In the genomic region with DNA sequence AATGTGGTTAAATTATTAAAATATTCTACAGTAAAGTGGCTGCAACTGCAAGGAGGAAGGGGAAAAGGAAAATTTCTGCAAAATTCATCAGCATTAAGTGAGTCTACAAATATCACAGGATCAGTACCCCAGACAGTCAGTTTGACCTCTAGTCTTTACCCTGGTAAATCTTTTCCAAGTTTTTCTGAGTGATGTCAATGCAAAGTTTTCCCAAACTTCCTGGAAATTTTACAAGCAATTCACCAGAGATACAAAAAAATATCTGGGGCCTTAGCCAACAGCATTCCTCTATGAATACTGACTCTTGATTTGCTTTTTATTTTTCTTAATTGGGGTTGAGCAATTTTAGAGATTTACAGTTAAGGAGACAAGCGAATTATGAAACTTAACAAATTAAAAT, we compare ENCODE assay signal across 25 cellular contexts.
DNase-seq lines count a peak whose midpoint lies in the region; ATAC-seq, FAIRE-seq and TF ChIP-seq lines count a peak whose summit lies in the region.
"Had no signal": no experiment of that assay in that cellular context is flagged by ENCODE, and none has a peak within 500 bp of the region (broad histone marks: within the 10 kb centered on the region; RNA-seq: fewer than 3 reads in every experiment).

No MANE protein-coding gene starts in this region.

- WGBS in A549 (ENCODE audit: missing lambda C conversion rate) = 20% methylated on average over 1 of the region's 1 CpG
- 4 to 12% methylated on average over 1 of the region's 1 CpG for WGBS in GM23248 (ENCODE audit: low coverage in 1 of 2, low lambda C conversion rate in 2 of 2, missing lambda C conversion rate in 2 of 2), 2 experiments
- no CpG with 5 or more reads among the region's 1 CpG for WGBS in mesenchymal stem cell
- WGBS in esophagus squamous epithelium, 2 donors = 38 to 52% methylated on average over 1 of the region's 1 CpG

- no peaks in the 10 kb centered on the region for H3K79me2 ChIP-seq in GM23248 (ENCODE audit: insufficient read depth)
- H3K79me2 ChIP-seq in fibroblast of lung (ENCODE audit: control insufficient read depth, insufficient read depth, low read length) = no peaks in the 10 kb centered on the region

- intact Hi-C loops in esophagus squamous epithelium (cut with DNase I) = no loop called here

- no peak overlapping the region for H3K23ac ChIP-seq in mesenchymal stem cell (ENCODE audit: low read length in 2 of 2)

- no peaks in the 10 kb centered on the region for H3K9me2 ChIP-seq in GM23248 (ENCODE audit: insufficient read depth)

- H3K27ac ChIP-seq in A549 (peak overlapping the region; percentile 13 to 79; a peak in 4 of 6 replicates), GM23248 (no peak overlapping the region), fibroblast of lung (ENCODE audit: insufficient read depth, low read length) (no peak overlapping the region), mesenchymal stem cell (ENCODE audit: low read length, poor library complexity, severe bottlenecking) (peak overlapping the region; percentile 88), esophagus squamous epithelium (no peak overlapping the region)
- H3K27ac ChIP-seq: colonic mucosa had no signal

- no peak overlapping the region for H4K91ac ChIP-seq in mesenchymal stem cell (ENCODE audit: low read length)

- no peak overlapping the region for H3K14ac ChIP-seq in mesenchymal stem cell (ENCODE audit: low read length in 2 of 2)

- no peak for TF ChIP-seq CTCF in A549 (IDR thresholded peaks at IDR 0.05)
- TF ChIP-seq CTCF in fibroblast of lung (conservative IDR thresholded peaks at IDR 0.05 in 1 of 2, IDR thresholded peaks at IDR 0.05 in 1 of 2; ENCODE audit: low read depth in 1 of 2, low read length in 2 of 2) = no peak
- TF ChIP-seq CTCF in esophagus squamous epithelium (IDR thresholded peaks at IDR 0.05) = no peak

- peak; percentile 50 to 68; a peak in 2 of 5 replicates for TF ChIP-seq EP300 in A549 (IDR thresholded peaks at IDR 0.05)

- no peak overlapping the region for H2BK12ac ChIP-seq in mesenchymal stem cell (ENCODE audit: low read length in 2 of 2)

- H4K20me1 ChIP-seq in GM23248 (ENCODE audit: insufficient read depth) = no peaks in the 10 kb centered on the region
- H4K20me1 ChIP-seq in fibroblast of lung (ENCODE audit: control insufficient read depth, extremely low read depth, insufficient read depth, low read length) = no peaks in the 10 kb centered on the region

- H2BK5ac ChIP-seq in mesenchymal stem cell (ENCODE audit: low read depth, low read length, poor library complexity, severe bottlenecking) = no peak overlapping the region

- H3K4me2 ChIP-seq in A549 = peak overlapping the region; percentile 58
- peak overlapping the region; percentile 48 for H3K4me2 ChIP-seq in GM23248 (ENCODE audit: unreplicated experiment)
- H3K4me2 ChIP-seq in fibroblast of lung (ENCODE audit: extremely low read depth, insufficient read depth, low read length) = no peak overlapping the region
- H3K4me2 ChIP-seq in mesenchymal stem cell (ENCODE audit: low read length, poor library complexity, severe bottlenecking) = no peak overlapping the region

- no peak overlapping the region for H3K4ac ChIP-seq in mesenchymal stem cell (ENCODE audit: low read depth in 1 of 2, low read length in 2 of 2)

- no peak overlapping the region for H3K4me3 ChIP-seq in A549
- no peak overlapping the region for H3K4me3 ChIP-seq in GM23248
- H3K4me3 ChIP-seq in fibroblast of lung (replicated peaks in 1 of 4; ENCODE audit: control extremely low read depth in 1 of 4, insufficient read depth in 1 of 4, low read depth in 3 of 4, low read length in 4 of 4) = no peak overlapping the region
- no peak overlapping the region for H3K4me3 ChIP-seq in mesenchymal stem cell (ENCODE audit: insufficient read depth in 1 of 2, low read depth in 1 of 2, low read length in 2 of 2)
- no peak overlapping the region for H3K4me3 ChIP-seq in esophagus squamous epithelium
- H3K4me3 ChIP-seq: colonic mucosa had no signal

- H3K4me1 Mint-ChIP-seq in activated naive CD8-positive, alpha-beta T cell treated with anti-CD3 and anti-CD28 coated beads for 36 hours = no peaks in the 10 kb centered on the region
- H3K4me1 Mint-ChIP-seq: IgD-negative memory B cell; memory B cell; natural killer cell; stimulated activated memory B cell treated with anti-CD40 and anti-IgM and Interleukin-4, amounts not matched to agents 10 μg/mL and 1 μg/mL and 100 μg/mL, for 72 hours had no signal

- 0 out of 2 replicates have a peak, but pooled peaks cover 8% of the 10 kb centered on the region for H3F3A ChIP-seq in GM23248 (ENCODE audit: insufficient read depth)

- no peak overlapping the region for H2BK120ac ChIP-seq in mesenchymal stem cell (ENCODE audit: low read depth, low read length)

- in situ Hi-C loops in GM23248 (cut with MboI) = no loop called here

- no peak overlapping the region for H4K8ac ChIP-seq in mesenchymal stem cell (ENCODE audit: low read length)

- POLR2A ChIA-PET in A549 (lab: Yijun Ruan, JAX) = no interaction called here

- peak in 1 of 2 experiments; percentile 51; a peak in 1 of 6 replicates for ATAC-seq in A549
- ATAC-seq in esophagus mucosa = no peak
- ATAC-seq: natural killer cell; stimulated activated memory B cell treated with anti-CD40 and anti-IgM and Interleukin-4, amounts not matched to agents 10 μg/mL and 1 μg/mL and 100 μg/mL, for 72 hours had no signal

- H3K27ac Mint-ChIP-seq in activated naive CD8-positive, alpha-beta T cell treated with anti-CD3 and anti-CD28 coated beads for 36 hours = no peak overlapping the region
- H3K27ac Mint-ChIP-seq: IgD-negative memory B cell; memory B cell; natural killer cell; progenitor cell of endocrine pancreas; stimulated activated memory B cell treated with anti-CD40 and anti-IgM and Interleukin-4, amounts not matched to agents 10 μg/mL and 1 μg/mL and 100 μg/mL, for 72 hours had no signal

- no peak overlapping the region for H2BK15ac ChIP-seq in mesenchymal stem cell (ENCODE audit: low read depth, poor library complexity, severe bottlenecking)

- peaks cover 3% of the 10 kb centered on the region for H3K9me3 Mint-ChIP-seq in activated naive CD8-positive, alpha-beta T cell treated with anti-CD3 and anti-CD28 coated beads for 36 hours
- H3K9me3 Mint-ChIP-seq: memory B cell; stimulated activated memory B cell treated with anti-CD40 and anti-IgM and Interleukin-4, amounts not matched to agents 10 μg/mL and 1 μg/mL and 100 μg/mL, for 72 hours had no signal

- TF ChIP-seq POLR2A in A549 (IDR thresholded peaks at IDR 0.05; ENCODE audit: low read length) = no peak
- TF ChIP-seq POLR2A in esophagus squamous epithelium (IDR thresholded peaks at IDR 0.05) = no peak

- no peak overlapping the region for H3K4me3 Mint-ChIP-seq in activated naive CD8-positive, alpha-beta T cell treated with anti-CD3 and anti-CD28 coated beads for 36 hours
- H3K4me3 Mint-ChIP-seq: IgD-negative memory B cell; memory B cell; natural killer cell; stimulated activated memory B cell treated with anti-CD40 and anti-IgM and Interleukin-4, amounts not matched to agents 10 μg/mL and 1 μg/mL and 100 μg/mL, for 72 hours had no signal

- no peaks in the 10 kb centered on the region for H3K27me3 Mint-ChIP-seq in activated naive CD8-positive, alpha-beta T cell treated with anti-CD3 and anti-CD28 coated beads for 36 hours
- H3K27me3 Mint-ChIP-seq: IgD-negative memory B cell; memory B cell; progenitor cell of endocrine pancreas; stimulated activated memory B cell treated with anti-CD40 and anti-IgM and Interleukin-4, amounts not matched to agents 10 μg/mL and 1 μg/mL and 100 μg/mL, for 72 hours had no signal

- H3K4me1 ChIP-seq in A549 (peaks cover 23% of the 10 kb centered on the region), GM23248 (ENCODE audit: insufficient read depth) (peaks cover 20% of the 10 kb centered on the region), fibroblast of lung (ENCODE audit: control insufficient read depth, extremely low read depth, insufficient read depth, low read length) (no peaks in the 10 kb centered on the region), mesenchymal stem cell (ENCODE audit: control insufficient read depth, insufficient read depth, low read depth, low read length) (peaks cover 12% of the 10 kb centered on the region), esophagus squamous epithelium (no peaks in the 10 kb centered on the region)
- H3K4me1 ChIP-seq: colonic mucosa had no signal

- FAIRE-seq in A549 (lab: Jason Lieb, UNC) = peak; percentile 70

- H3K9me3 ChIP-seq in A549 (peaks cover 10% of the 10 kb centered on the region; the same call in 2 of the 3 replicates), GM23248 (ENCODE audit: low read depth) (no peaks in the 10 kb centered on the region), fibroblast of lung (ENCODE audit: control insufficient read depth, insufficient read depth, low read depth, low read length) (no peaks in the 10 kb centered on the region), mesenchymal stem cell (ENCODE audit: control insufficient read depth, low read length) (peaks cover 5% of the 10 kb centered on the region), esophagus squamous epithelium (no peaks in the 10 kb centered on the region)
- H3K9me3 ChIP-seq: ascending aorta, colonic mucosa, tibial artery had no signal

- H2AFZ ChIP-seq in GM23248 (peak overlapping the region; percentile 61; the same call in 1 of the 2 replicates), fibroblast of lung (ENCODE audit: low read length) (no peak overlapping the region), mesenchymal stem cell (ENCODE audit: low read depth, low read length) (no peak overlapping the region)

- H3K79me1 ChIP-seq in mesenchymal stem cell (replicated peaks; ENCODE audit: low read length, poor library complexity, severe bottlenecking) = no peaks in the 10 kb centered on the region

- TF ChIP-seq RAD21 in A549 (conservative IDR thresholded peaks at IDR 0.05 in 1 of 2, IDR thresholded peaks at IDR 0.05 in 1 of 2) = peak in 1 of 2 experiments; percentile 41; a peak in 3 of 5 replicates

- CTCF ChIA-PET in A549 (lab: Yijun Ruan, JAX) = interaction anchor here (1.4 kb wide), 1 partner anchor 9 kb away, joined by 3 read pairs; no protein-coding TSS in a partner anchor

- peak in 1 of 2 experiments; percentile 64 for DNase-seq in A549 (ENCODE audit: low read depth in 1 of 2, low spot score in 1 of 2)
- DNase-seq in GM23248 = peak; percentile 39
- DNase-seq in fibroblast of lung (ENCODE audit: low read depth in 2 of 2) = peak; percentile 34 to 47
- DNase-seq in mesenchymal stem cell = peak; percentile 33
- DNase-seq in esophagus squamous epithelium (lab: John Stamatoyannopoulos, UW) = no peak
- DNase-seq in SHP77 treated with DMSO at 0.1 percent for 48 hours (lab: John Stamatoyannopoulos, UW) = no peak
- no peak for DNase-seq in activated naive CD8-positive, alpha-beta T cell treated with anti-CD3 and anti-CD28 coated beads for 36 hours
- DNase-seq: activated CD4-positive, alpha-beta T cell treated with anti-CD3 and anti-CD28 coated beads for 4 hours; activated CD8-positive, alpha-beta memory T cell treated with anti-CD3 and anti-CD28 coated beads, Interleukin-2, amount 50 U/mL, for 48 hours; activated naive CD4-positive, alpha-beta T cell; colonic mucosa; glutamatergic neuron; H7; natural killer cell; NCI-H1930; NCI-H446 treated with DMSO at 0.1 percent for 48 hours; NK-92 treated with Interleukin-12 subunit alpha and Interleukin-12 subunit beta, amount 100 ng/mL, for 24 hours; RPMI8226; tibial artery had no signal

- H3K18ac ChIP-seq in mesenchymal stem cell (ENCODE audit: low read depth in 1 of 2, low read length in 2 of 2) = no peak overlapping the region

- no peak overlapping the region for H2AK5ac ChIP-seq in mesenchymal stem cell (ENCODE audit: low read length, severe bottlenecking)

- H3K9ac ChIP-seq in GM23248 (no peak overlapping the region), fibroblast of lung (ENCODE audit: insufficient read depth, low read length) (no peak overlapping the region), mesenchymal stem cell (ENCODE audit: low read length) (peak overlapping the region; percentile 64)

- H3K36me3 ChIP-seq in GM23248 (ENCODE audit: low read depth) (no peaks in the 10 kb centered on the region), fibroblast of lung (ENCODE audit: control insufficient read depth, insufficient read depth, low read length) (no peaks in the 10 kb centered on the region), mesenchymal stem cell (ENCODE audit: control insufficient read depth in 1 of 2, insufficient read depth in 2 of 2, low read depth in 1 of 2, low read length in 2 of 2) (peaks cover 0 to 3% of the 10 kb centered on the region in 2 experiments), esophagus squamous epithelium (no peaks in the 10 kb centered on the region)
- H3K36me3 ChIP-seq: ascending aorta, colonic mucosa, tibial artery had no signal

- H3K36me3 Mint-ChIP-seq in activated naive CD8-positive, alpha-beta T cell treated with anti-CD3 and anti-CD28 coated beads for 36 hours = no peaks in the 10 kb centered on the region
- H3K36me3 Mint-ChIP-seq: IgD-negative memory B cell; memory B cell; natural killer cell; stimulated activated memory B cell treated with anti-CD40 and anti-IgM and Interleukin-4, amounts not matched to agents 10 μg/mL and 1 μg/mL and 100 μg/mL, for 72 hours had no signal

- no peaks in the 10 kb centered on the region for H3K27me3 ChIP-seq in GM23248 (replicated peaks; ENCODE audit: insufficient read depth)
- H3K27me3 ChIP-seq in fibroblast of lung (ENCODE audit: control insufficient read depth, insufficient read depth, low read length) = no peaks in the 10 kb centered on the region
- H3K27me3 ChIP-seq in mesenchymal stem cell (ENCODE audit: control insufficient read depth in 1 of 2, insufficient read depth in 1 of 2, low read length in 2 of 2) = no peaks in the 10 kb centered on the region
- no peaks in the 10 kb centered on the region for H3K27me3 ChIP-seq in esophagus squamous epithelium
- H3K27me3 ChIP-seq: ascending aorta, colonic mucosa, tibial artery had no signal

Comparison
In these comparisons a context has a peak if more than half of its experiments do, and no peak if none do; other contexts are left out.
1. DNase-seq: peak in GM23248 (single experiment), fibroblast of lung (2 of 2) and mesenchymal stem cell (single experiment); none in esophagus squamous epithelium (single experiment), SHP77 treated with DMSO at 0.1 percent for 48 hours (single experiment) and activated naive CD8-positive, alpha-beta T cell treated with anti-CD3 and anti-CD28 coated beads for 36 hours (single experiment).
2. H3K27ac ChIP-seq: peak in A549 (2 of 2) and mesenchymal stem cell (single experiment); none in GM23248 (single experiment), fibroblast of lung (single experiment) and esophagus squamous epithelium (0 of 4).
3. H3K4me2 ChIP-seq: peak in A549 (single experiment) and GM23248 (single experiment); none in fibroblast of lung (single experiment) and mesenchymal stem cell (single experiment).